Comparison of ENCODE assay signal across 1 cellular context in the genomic region with DNA sequence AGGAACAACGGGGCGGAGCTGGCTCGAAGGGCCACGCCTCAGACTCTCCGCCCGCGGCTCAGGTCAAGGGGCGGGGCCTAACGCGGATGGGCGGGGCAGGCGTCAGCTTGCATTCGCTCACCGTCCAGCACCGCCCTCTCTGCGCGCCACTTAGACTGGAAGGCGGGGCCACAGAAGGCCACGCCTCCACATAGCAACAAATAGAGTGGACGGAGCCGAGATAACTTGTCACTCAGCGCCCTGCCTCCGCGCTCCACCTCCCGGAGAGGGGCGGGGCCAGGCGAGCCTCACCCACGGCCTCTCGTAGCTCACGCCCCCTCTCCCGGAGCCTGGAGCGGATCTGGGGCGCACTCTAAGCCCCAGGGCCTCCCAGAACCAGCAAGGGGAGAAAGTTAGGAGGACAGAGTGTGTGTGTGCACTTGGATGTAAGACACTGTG.
TF ChIP-seq lines count a peak whose summit lies in the region.

No MANE protein-coding gene starts in this region.

TF ChIP-seq in HepG2, 621 proteins besides CTCF, POLR2A, EP300 and RAD21 (continued from another document and continues in another):
- TF ChIP-seq, protein P1, sequence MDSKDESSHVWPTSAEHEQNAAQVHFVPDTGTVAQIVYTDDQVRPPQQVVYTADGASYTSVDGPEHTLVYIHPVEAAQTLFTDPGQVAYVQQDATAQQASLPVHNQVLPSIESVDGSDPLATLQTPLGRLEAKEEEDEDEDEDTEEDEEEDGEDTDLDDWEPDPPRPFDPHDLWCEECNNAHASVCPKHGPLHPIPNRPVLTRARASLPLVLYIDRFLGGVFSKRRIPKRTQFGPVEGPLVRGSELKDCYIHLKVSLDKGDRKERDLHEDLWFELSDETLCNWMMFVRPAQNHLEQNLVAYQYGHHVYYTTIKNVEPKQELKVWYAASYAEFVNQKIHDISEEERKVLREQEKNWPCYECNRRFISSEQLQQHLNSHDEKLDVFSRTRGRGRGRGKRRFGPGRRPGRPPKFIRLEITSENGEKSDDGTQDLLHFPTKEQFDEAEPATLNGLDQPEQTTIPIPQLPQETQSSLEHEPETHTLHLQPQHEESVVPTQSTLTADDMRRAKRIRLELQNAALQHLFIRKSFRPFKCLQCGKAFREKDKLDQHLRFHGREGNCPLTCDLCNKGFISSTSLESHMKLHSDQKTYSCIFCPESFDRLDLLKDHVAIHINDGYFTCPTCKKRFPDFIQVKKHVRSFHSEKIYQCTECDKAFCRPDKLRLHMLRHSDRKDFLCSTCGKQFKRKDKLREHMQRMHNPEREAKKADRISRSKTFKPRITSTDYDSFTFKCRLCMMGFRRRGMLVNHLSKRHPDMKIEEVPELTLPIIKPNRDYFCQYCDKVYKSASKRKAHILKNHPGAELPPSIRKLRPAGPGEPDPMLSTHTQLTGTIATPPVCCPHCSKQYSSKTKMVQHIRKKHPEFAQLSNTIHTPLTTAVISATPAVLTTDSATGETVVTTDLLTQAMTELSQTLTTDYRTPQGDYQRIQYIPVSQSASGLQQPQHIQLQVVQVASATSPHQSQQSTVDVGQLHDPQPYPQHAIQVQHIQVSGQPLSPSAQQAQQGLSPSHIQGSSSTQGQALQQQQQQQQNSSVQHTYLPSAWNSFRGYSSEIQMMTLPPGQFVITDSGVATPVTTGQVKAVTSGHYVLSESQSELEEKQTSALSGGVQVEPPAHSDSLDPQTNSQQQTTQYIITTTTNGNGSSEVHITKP (CRISPR knock-in tag; IDR thresholded peaks at IDR 0.05; ENCODE audit: low read depth): no peak
- TF ChIP-seq ZNF556 (CRISPR knock-in tag; IDR thresholded peaks at IDR 0.05; ENCODE audit: borderline replicate concordance) (no peak), SNRNP70 (IDR thresholded peaks at IDR 0.05; ENCODE audit: low read depth, low read length) (no peak), ZFP36L2 (CRISPR knock-in tag; IDR thresholded peaks at IDR 0.05) (no peak), ZNF205 (CRISPR knock-in tag; IDR thresholded peaks at IDR 0.05) (no peak), SKI (IDR thresholded peaks at IDR 0.05; ENCODE audit: partially characterized antibody) (no peak), ELF4 (CRISPR knock-in tag; IDR thresholded peaks at IDR 0.05; ENCODE audit: borderline replicate concordance) (no peak), SIN3A (IDR thresholded peaks at IDR 0.05; ENCODE audit: borderline replicate concordance, low read depth, low read length) (0 out of 2 replicates have a peak, but pooled peaks have one; percentile 13), ZIK1 (CRISPR knock-in tag; IDR thresholded peaks at IDR 0.05; ENCODE audit: borderline replicate concordance, low read depth) (no peak), ZNF292 (CRISPR knock-in tag; IDR thresholded peaks at IDR 0.05; ENCODE audit: borderline replicate concordance, low read depth) (no peak), GABPB1 (CRISPR knock-in tag; IDR thresholded peaks at IDR 0.05) (peak; percentile 68), BRD4 (CRISPR knock-in tag; IDR thresholded peaks at IDR 0.05) (no peak), IKZF4 (CRISPR knock-in tag; IDR thresholded peaks at IDR 0.05; ENCODE audit: borderline replicate concordance, low read depth, not compliant biosample characterization) (no peak), HOXD1 (CRISPR knock-in tag; IDR thresholded peaks at IDR 0.05) (no peak), ZNF558 (CRISPR knock-in tag; IDR thresholded peaks at IDR 0.05; ENCODE audit: borderline replicate concordance) (no peak), ZNF589 (CRISPR knock-in tag; conservative IDR thresholded peaks at IDR 0.05) (no peak), SP2 (CRISPR knock-in tag; IDR thresholded peaks at IDR 0.05) (peak; percentile 74), TAF1 (CRISPR knock-in tag; IDR thresholded peaks at IDR 0.05) (no peak; the same call in 1 of the 2 replicates)
- TF ChIP-seq, protein P2, sequence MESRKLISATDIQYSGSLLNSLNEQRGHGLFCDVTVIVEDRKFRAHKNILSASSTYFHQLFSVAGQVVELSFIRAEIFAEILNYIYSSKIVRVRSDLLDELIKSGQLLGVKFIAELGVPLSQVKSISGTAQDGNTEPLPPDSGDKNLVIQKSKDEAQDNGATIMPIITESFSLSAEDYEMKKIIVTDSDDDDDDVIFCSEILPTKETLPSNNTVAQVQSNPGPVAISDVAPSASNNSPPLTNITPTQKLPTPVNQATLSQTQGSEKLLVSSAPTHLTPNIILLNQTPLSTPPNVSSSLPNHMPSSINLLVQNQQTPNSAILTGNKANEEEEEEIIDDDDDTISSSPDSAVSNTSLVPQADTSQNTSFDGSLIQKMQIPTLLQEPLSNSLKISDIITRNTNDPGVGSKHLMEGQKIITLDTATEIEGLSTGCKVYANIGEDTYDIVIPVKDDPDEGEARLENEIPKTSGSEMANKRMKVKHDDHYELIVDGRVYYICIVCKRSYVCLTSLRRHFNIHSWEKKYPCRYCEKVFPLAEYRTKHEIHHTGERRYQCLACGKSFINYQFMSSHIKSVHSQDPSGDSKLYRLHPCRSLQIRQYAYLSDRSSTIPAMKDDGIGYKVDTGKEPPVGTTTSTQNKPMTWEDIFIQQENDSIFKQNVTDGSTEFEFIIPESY (CRISPR knock-in tag; IDR thresholded peaks at IDR 0.05): no peak
- TF ChIP-seq, protein P3, sequence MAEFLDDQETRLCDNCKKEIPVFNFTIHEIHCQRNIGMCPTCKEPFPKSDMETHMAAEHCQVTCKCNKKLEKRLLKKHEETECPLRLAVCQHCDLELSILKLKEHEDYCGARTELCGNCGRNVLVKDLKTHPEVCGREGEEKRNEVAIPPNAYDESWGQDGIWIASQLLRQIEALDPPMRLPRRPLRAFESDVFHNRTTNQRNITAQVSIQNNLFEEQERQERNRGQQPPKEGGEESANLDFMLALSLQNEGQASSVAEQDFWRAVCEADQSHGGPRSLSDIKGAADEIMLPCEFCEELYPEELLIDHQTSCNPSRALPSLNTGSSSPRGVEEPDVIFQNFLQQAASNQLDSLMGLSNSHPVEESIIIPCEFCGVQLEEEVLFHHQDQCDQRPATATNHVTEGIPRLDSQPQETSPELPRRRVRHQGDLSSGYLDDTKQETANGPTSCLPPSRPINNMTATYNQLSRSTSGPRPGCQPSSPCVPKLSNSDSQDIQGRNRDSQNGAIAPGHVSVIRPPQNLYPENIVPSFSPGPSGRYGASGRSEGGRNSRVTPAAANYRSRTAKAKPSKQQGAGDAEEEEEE (CRISPR knock-in tag; IDR thresholded peaks at IDR 0.05; ENCODE audit: borderline replicate concordance): no peak
- TF ChIP-seq, protein P4, sequence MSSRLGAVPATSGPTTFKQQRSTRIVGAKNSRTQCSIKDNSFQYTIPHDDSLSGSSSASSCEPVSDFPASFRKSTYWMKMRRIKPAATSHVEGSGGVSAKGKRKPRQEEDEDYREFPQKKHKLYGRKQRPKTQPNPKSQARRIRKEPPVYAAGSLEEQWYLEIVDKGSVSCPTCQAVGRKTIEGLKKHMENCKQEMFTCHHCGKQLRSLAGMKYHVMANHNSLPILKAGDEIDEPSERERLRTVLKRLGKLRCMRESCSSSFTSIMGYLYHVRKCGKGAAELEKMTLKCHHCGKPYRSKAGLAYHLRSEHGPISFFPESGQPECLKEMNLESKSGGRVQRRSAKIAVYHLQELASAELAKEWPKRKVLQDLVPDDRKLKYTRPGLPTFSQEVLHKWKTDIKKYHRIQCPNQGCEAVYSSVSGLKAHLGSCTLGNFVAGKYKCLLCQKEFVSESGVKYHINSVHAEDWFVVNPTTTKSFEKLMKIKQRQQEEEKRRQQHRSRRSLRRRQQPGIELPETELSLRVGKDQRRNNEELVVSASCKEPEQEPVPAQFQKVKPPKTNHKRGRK (CRISPR knock-in tag; IDR thresholded peaks at IDR 0.05): no peak
- TF ChIP-seq, protein P5, sequence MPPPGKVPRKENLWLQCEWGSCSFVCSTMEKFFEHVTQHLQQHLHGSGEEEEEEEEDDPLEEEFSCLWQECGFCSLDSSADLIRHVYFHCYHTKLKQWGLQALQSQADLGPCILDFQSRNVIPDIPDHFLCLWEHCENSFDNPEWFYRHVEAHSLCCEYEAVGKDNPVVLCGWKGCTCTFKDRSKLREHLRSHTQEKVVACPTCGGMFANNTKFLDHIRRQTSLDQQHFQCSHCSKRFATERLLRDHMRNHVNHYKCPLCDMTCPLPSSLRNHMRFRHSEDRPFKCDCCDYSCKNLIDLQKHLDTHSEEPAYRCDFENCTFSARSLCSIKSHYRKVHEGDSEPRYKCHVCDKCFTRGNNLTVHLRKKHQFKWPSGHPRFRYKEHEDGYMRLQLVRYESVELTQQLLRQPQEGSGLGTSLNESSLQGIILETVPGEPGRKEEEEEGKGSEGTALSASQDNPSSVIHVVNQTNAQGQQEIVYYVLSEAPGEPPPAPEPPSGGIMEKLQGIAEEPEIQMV (CRISPR knock-in tag; IDR thresholded peaks at IDR 0.05; ENCODE audit: low read depth): no peak
- TF ChIP-seq, protein P6, sequence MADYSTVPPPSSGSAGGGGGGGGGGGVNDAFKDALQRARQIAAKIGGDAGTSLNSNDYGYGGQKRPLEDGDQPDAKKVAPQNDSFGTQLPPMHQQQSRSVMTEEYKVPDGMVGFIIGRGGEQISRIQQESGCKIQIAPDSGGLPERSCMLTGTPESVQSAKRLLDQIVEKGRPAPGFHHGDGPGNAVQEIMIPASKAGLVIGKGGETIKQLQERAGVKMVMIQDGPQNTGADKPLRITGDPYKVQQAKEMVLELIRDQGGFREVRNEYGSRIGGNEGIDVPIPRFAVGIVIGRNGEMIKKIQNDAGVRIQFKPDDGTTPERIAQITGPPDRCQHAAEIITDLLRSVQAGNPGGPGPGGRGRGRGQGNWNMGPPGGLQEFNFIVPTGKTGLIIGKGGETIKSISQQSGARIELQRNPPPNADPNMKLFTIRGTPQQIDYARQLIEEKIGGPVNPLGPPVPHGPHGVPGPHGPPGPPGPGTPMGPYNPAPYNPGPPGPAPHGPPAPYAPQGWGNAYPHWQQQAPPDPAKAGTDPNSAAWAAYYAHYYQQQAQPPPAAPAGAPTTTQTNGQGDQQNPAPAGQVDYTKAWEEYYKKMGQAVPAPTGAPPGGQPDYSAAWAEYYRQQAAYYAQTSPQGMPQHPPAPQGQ (CRISPR knock-in tag; IDR thresholded peaks at IDR 0.05; ENCODE audit: borderline replicate concordance): no peak
- TF ChIP-seq, protein P7, sequence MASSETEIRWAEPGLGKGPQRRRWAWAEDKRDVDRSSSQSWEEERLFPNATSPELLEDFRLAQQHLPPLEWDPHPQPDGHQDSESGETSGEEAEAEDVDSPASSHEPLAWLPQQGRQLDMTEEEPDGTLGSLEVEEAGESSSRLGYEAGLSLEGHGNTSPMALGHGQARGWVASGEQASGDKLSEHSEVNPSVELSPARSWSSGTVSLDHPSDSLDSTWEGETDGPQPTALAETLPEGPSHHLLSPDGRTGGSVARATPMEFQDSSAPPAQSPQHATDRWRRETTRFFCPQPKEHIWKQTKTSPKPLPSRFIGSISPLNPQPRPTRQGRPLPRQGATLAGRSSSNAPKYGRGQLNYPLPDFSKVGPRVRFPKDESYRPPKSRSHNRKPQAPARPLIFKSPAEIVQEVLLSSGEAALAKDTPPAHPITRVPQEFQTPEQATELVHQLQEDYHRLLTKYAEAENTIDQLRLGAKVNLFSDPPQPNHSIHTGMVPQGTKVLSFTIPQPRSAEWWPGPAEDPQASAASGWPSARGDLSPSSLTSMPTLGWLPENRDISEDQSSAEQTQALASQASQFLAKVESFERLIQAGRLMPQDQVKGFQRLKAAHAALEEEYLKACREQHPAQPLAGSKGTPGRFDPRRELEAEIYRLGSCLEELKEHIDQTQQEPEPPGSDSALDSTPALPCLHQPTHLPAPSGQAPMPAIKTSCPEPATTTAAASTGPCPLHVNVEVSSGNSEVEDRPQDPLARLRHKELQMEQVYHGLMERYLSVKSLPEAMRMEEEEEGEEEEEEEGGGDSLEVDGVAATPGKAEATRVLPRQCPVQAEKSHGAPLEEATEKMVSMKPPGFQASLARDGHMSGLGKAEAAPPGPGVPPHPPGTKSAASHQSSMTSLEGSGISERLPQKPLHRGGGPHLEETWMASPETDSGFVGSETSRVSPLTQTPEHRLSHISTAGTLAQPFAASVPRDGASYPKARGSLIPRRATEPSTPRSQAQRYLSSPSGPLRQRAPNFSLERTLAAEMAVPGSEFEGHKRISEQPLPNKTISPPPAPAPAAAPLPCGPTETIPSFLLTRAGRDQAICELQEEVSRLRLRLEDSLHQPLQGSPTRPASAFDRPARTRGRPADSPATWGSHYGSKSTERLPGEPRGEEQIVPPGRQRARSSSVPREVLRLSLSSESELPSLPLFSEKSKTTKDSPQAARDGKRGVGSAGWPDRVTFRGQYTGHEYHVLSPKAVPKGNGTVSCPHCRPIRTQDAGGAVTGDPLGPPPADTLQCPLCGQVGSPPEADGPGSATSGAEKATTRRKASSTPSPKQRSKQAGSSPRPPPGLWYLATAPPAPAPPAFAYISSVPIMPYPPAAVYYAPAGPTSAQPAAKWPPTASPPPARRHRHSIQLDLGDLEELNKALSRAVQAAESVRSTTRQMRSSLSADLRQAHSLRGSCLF (CRISPR knock-in tag; IDR thresholded peaks at IDR 0.05; ENCODE audit: borderline replicate concordance): no peak
- TF ChIP-seq, protein P8, sequence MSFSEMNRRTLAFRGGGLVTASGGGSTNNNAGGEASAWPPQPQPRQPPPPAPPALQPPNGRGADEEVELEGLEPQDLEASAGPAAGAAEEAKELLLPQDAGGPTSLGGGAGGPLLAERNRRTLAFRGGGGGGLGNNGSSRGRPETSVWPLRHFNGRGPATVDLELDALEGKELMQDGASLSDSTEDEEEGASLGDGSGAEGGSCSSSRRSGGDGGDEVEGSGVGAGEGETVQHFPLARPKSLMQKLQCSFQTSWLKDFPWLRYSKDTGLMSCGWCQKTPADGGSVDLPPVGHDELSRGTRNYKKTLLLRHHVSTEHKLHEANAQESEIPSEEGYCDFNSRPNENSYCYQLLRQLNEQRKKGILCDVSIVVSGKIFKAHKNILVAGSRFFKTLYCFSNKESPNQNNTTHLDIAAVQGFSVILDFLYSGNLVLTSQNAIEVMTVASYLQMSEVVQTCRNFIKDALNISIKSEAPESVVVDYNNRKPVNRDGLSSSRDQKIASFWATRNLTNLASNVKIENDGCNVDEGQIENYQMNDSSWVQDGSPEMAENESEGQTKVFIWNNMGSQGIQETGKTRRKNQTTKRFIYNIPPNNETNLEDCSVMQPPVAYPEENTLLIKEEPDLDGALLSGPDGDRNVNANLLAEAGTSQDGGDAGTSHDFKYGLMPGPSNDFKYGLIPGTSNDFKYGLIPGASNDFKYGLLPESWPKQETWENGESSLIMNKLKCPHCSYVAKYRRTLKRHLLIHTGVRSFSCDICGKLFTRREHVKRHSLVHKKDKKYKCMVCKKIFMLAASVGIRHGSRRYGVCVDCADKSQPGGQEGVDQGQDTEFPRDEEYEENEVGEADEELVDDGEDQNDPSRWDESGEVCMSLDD (CRISPR knock-in tag; IDR thresholded peaks at IDR 0.05; ENCODE audit: borderline replicate concordance): no peak
- TF ChIP-seq, protein P9, sequence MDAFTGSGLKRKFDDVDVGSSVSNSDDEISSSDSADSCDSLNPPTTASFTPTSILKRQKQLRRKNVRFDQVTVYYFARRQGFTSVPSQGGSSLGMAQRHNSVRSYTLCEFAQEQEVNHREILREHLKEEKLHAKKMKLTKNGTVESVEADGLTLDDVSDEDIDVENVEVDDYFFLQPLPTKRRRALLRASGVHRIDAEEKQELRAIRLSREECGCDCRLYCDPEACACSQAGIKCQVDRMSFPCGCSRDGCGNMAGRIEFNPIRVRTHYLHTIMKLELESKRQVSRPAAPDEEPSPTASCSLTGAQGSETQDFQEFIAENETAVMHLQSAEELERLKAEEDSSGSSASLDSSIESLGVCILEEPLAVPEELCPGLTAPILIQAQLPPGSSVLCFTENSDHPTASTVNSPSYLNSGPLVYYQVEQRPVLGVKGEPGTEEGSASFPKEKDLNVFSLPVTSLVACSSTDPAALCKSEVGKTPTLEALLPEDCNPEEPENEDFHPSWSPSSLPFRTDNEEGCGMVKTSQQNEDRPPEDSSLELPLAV (CRISPR knock-in tag; conservative IDR thresholded peaks at IDR 0.05; ENCODE audit: low read depth): no peak
- TF ChIP-seq, protein P10, sequence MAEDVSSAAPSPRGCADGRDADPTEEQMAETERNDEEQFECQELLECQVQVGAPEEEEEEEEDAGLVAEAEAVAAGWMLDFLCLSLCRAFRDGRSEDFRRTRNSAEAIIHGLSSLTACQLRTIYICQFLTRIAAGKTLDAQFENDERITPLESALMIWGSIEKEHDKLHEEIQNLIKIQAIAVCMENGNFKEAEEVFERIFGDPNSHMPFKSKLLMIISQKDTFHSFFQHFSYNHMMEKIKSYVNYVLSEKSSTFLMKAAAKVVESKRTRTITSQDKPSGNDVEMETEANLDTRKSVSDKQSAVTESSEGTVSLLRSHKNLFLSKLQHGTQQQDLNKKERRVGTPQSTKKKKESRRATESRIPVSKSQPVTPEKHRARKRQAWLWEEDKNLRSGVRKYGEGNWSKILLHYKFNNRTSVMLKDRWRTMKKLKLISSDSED (CRISPR knock-in tag; IDR thresholded peaks at IDR 0.05): no peak
